8 cellular contexts compared by ENCODE assay signal in the genomic region with DNA sequence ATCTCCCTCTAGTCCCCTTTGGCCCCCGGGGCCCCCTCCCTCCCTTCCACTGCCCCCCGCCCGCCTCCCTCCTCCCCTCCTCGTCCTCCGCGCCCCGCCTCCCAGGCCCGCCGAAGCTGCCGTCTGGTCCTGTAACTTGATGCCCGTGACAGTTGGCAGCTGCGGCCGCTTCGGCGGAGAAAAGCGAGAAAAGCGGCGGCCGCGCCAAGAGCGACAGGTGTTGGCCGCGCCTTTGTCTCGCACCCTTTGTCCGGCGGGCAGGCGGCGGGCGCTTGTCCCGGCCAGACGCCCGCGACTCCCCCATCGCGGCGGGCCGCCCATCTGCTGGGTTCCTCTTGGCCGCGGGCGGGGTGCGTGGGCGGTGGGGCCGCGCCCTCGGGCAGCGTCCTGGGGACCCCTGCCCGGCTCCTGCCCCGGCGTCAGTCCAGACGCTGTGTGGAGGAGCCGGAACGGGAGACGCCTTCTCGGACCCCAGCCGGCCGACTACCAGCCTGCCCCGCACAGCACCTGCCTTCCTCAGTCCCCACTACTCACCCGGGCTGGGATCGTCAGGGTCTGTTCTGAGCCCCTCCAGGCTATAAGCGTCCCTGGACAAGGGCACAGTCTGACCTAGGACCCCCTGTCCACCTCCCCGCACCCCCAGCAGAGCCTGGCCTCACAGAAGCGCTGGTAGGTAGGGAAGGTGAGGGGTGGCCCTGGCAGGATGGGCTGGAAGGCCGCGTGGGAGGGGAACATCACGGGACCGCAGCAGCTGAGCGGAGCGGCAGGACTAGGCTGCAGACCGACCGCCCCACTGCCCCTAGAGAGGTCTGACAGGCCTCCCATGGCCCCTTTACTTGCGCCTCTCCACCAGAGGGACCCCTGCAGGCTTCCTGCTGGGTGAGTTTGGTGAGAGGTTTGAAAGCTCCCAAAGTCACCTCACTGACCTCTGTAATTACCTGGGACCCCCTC. TPM values are rescaled to one million over a fixed set of nuclear protein-coding genes. Genes with fewer than 3 reads are reported as not detected.
DNase-seq lines count a peak whose midpoint lies in the region; ATAC-seq and TF ChIP-seq lines count a peak whose summit lies in the region.

No MANE protein-coding gene starts in this region.

- peaks cover 1% of the 10 kb centered on the region; the same call in 1 of the 2 replicates for H3K36me3 ChIP-seq in GM06990 (ENCODE audit: control insufficient read depth, insufficient read depth, low read length)
- peaks cover 0 to 26% (median 15%) of the 10 kb centered on the region in 9 donors for H3K36me3 ChIP-seq in heart right ventricle
- H3K36me3 ChIP-seq in gastrocnemius medialis = peaks cover 0 to 11% of the 10 kb centered on the region in 2 donors

- peak in 7 of 8 donors; percentile 6 to 65 (median 31) for ATAC-seq in heart right ventricle
- peak; percentile 68 to 73 for ATAC-seq in gastrocnemius medialis
- ATAC-seq in HG02678 (IDR thresholded peaks at IDR 0.05; ENCODE audit: unreplicated experiment) = no peak
- ATAC-seq in GM19467 (IDR thresholded peaks at IDR 0.05; ENCODE audit: unreplicated experiment) = no peak
- no peak for ATAC-seq in GM21717 (IDR thresholded peaks at IDR 0.05; ENCODE audit: unreplicated experiment)

- H3K4me3 ChIP-seq in GM06990 (replicated peaks; ENCODE audit: low read depth, low read length) (no peak overlapping the region; the same call in 1 of the 2 replicates), heart right ventricle (peak overlapping the region in 7 of 10 donors; percentile 33 to 69 (median 64)), gastrocnemius medialis (peak overlapping the region; percentile 39 to 65 (median 56))

- TF ChIP-seq CTCF in GM06990 (IDR thresholded peaks at IDR 0.05; ENCODE audit: insufficient read depth, low read length, poor library complexity, severe bottlenecking) (no peak), heart right ventricle (IDR thresholded peaks at IDR 0.05) (no peak), gastrocnemius medialis (IDR thresholded peaks at IDR 0.05 in 4 of 5, conservative IDR thresholded peaks at IDR 0.05 in 1 of 5) (peak in 2 of 5 experiments; percentile 6 to 11)

- in situ Hi-C loops in gastrocnemius medialis (cut with MboI; ENCODE audit: low sequenced_read_pairs in 4 of 4) = no loop called here

- H3K27me3 ChIP-seq in GM06990 (replicated peaks; ENCODE audit: control insufficient read depth, insufficient read depth, low read length) (no peaks in the 10 kb centered on the region; the same call in 1 of the 2 replicates), heart right ventricle (peaks cover 0 to 50% (median 19%) of the 10 kb centered on the region in 7 donors), gastrocnemius medialis (no peaks in the 10 kb centered on the region)

- H3K9me3 ChIP-seq in heart right ventricle (no peaks in the 10 kb centered on the region), gastrocnemius medialis (no peaks in the 10 kb centered on the region)

- 11 to 13% methylated on average over 65 to 71 of the region's 71 CpGs for WGBS in heart right ventricle, 2 donors

- H3K4me1 ChIP-seq in heart right ventricle (peaks cover 10 to 41% (median 31%) of the 10 kb centered on the region in 9 donors), gastrocnemius medialis (peaks cover 40 to 41% of the 10 kb centered on the region in 2 donors)

- peak; percentile 58 for DNase-seq in GM06990 (ENCODE audit: extremely low read depth, insufficient read length)
- peak; percentile 58 for DNase-seq in NCI-H128 (lab: John Stamatoyannopoulos, UW; ENCODE audit: unreplicated experiment)
- DNase-seq in SW480 (ENCODE audit: low spot score) = peak; percentile 79
- DNase-seq in heart right ventricle = peak; percentile 36 to 76
- peak; percentile 83 to 93 for DNase-seq in gastrocnemius medialis

- intact Hi-C loops in heart right ventricle (cut with DNase I) (loop anchor here in 1 of 10 donors (1.0 kb wide), 1 partner anchor 22 kb away; no protein-coding TSS in a partner anchor), gastrocnemius medialis (cut with DNase I; ENCODE audit: low total_unique reads) (no loop called here)

- peak; percentile 8 to 27 for TF ChIP-seq POLR2A in gastrocnemius medialis (IDR thresholded peaks at IDR 0.05)

- H3K27ac ChIP-seq in heart right ventricle (no peak overlapping the region), gastrocnemius medialis (peak overlapping the region; percentile 66 to 78 (median 74))

RNA-seq across cellular contexts. Expression of a gene that starts 1.2 kb away (rescaled TPM):
- total RNA-seq in heart right ventricle = 1 to 10 TPM; 1.1 to 3.9 (median 1.9) TPM
- 1 to 10 TPM; 3.9 to 6.9 TPM for polyA plus RNA-seq in heart right ventricle
- total RNA-seq in gastrocnemius medialis = 10 to 100 TPM; 10.9 to 49.1 (median 27.2) TPM

RNA-seq across cellular contexts. Expression of a gene that starts 37.5 kb away (rescaled TPM):
- 10 to 100 TPM; 19.6 to 31.0 (median 24.2) TPM for total RNA-seq in heart right ventricle
- 10 to 100 TPM; 38.0 to 83.9 TPM for polyA plus RNA-seq in heart right ventricle
- total RNA-seq in gastrocnemius medialis = 10 to 100 TPM; 16.6 to 30.1 (median 23.3) TPM

RNA-seq across cellular contexts. Expression of a gene that starts 47.4 kb away (rescaled TPM):
- total RNA-seq in heart right ventricle (10 to 100 TPM in 3 of 10 donors, 1 to 10 TPM in 7; 3.1 to 19.0 (median 8.0) TPM), gastrocnemius medialis (1 to 10 TPM; 4.1 to 7.5 (median 6.7) TPM)
- 1 to 10 TPM; 1.4 to 4.5 TPM for polyA plus RNA-seq in heart right ventricle

Comparison
In these comparisons a context has a peak if more than half of its experiments do, and no peak if none do; other contexts are left out.
1. ATAC-seq: peak in heart right ventricle (7 of 8) and gastrocnemius medialis (2 of 2); none in HG02678 (single experiment), GM19467 (single experiment) and GM21717 (single experiment).
2. H3K27ac ChIP-seq: peak in gastrocnemius medialis (4 of 4); none in heart right ventricle (0 of 10).
3. Peak in every context shown above with its lines, with median percentiles within 50 percentile points of each other: DNase-seq.